In the genomic region with DNA sequence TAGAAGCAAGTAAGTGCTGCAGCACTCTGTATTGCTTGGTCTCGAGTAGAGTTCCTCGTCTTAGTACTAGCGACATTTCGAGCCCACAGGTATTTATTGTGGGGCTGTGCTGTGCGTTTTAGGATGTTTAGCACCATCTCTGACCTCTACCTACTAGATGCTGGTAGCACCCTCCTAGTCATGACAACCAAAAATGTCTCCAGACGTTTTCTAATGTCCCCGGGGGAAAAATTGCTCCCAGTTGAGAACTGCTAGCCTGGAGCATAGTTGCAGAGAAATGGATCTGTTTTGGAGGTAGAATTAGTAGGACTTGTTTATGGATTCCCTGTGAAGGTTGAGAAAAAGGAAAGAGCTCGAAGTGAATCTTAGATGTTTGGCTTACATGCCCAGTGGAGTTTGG, we compare ENCODE assay signal across 26 cellular contexts.
"Had no signal": no experiment of that assay in that cellular context is flagged by ENCODE, and none has a peak within 500 bp of the region (broad histone marks: within the 10 kb centered on the region; RNA-seq: fewer than 3 reads in every experiment).

No MANE protein-coding gene starts in this region.

- H3K9me3 ChIP-seq: SJSA1 had no signal

- H3K27me3 ChIP-seq: brain microvascular endothelial cell, cardiac muscle cell, SJSA1 had no signal

- H3K4me3 ChIP-seq: cardiac muscle cell, SJSA1 had no signal

- H3K27ac ChIP-seq: brain microvascular endothelial cell, cardiac muscle cell had no signal

- H3K36me3 Mint-ChIP-seq: activated CD8-positive, alpha-beta memory T cell treated with anti-CD3 and anti-CD28 coated beads, Interleukin-2, amount 10 ng/mL, durations not matched to agents 7 days and 5 days; activated naive CD4-positive, alpha-beta T cell treated with anti-CD3 and anti-CD28 coated beads, Interleukin-2, amount 50 U/mL, for 72 hours had no signal

- H3K9me3 Mint-ChIP-seq: activated naive CD4-positive, alpha-beta T cell treated with anti-CD3 and anti-CD28 coated beads, Interleukin-2, amount 50 U/mL, for 72 hours; activated naive CD8-positive, alpha-beta T cell treated with anti-CD3 and anti-CD28 coated beads, Interleukin-2, amount 50 U/mL, for 24 hours; activated T-cell treated with anti-CD3 and anti-CD28 coated beads, Interleukin-2, amount 50 U/mL, for 24 hours; activated T-helper 1 cell treated with anti-CD3 and anti-CD28 coated beads, Interleukin-12 subunit alpha, Interleukin-12 subunit beta, Interleukin-2, Interleukin-4 antibody, amounts not matched to agents 30 ng/mL and 10 ng/mL and 1 ng/mL, durations not matched to agents 14 hours and 24 hours and 36 hours; T-helper 1 cell treated with Interleukin-12 subunit alpha and Interleukin-12 subunit beta and Interleukin-4 antibody, amounts not matched to agents 30 μg/mL and 1 μg/mL, for 36 hours had no signal

- ATAC-seq: activated CD8-positive, alpha-beta memory T cell treated with anti-CD3 and anti-CD28 coated beads, Interleukin-2, amount 10 ng/mL, durations not matched to agents 7 days and 5 days; activated naive CD4-positive, alpha-beta T cell treated with anti-CD3 and anti-CD28 coated beads, Interleukin-2, amount 50 U/mL, for 72 hours; activated naive CD8-positive, alpha-beta T cell treated with anti-CD3 and anti-CD28 coated beads, Interleukin-2, amount 50 U/mL, for 24 hours; PC-3 had no signal

- H3K4me3 Mint-ChIP-seq: activated CD8-positive, alpha-beta memory T cell treated with anti-CD3 and anti-CD28 coated beads, Interleukin-2, amount 10 ng/mL, durations not matched to agents 7 days and 5 days; activated naive CD8-positive, alpha-beta T cell treated with anti-CD3 and anti-CD28 coated beads, Interleukin-2, amount 50 U/mL, for 24 hours; activated T-cell treated with anti-CD3 and anti-CD28 coated beads, Interleukin-2, amount 50 U/mL, for 24 hours; activated T-helper 1 cell treated with anti-CD3 and anti-CD28 coated beads, Interleukin-12 subunit alpha, Interleukin-12 subunit beta, Interleukin-2, Interleukin-4 antibody, amounts not matched to agents 30 ng/mL and 10 ng/mL and 1 ng/mL, durations not matched to agents 14 hours and 24 hours and 36 hours; T-helper 1 cell treated with Interleukin-12 subunit alpha and Interleukin-12 subunit beta and Interleukin-4 antibody, amounts not matched to agents 30 μg/mL and 1 μg/mL, for 36 hours had no signal

- H3K27ac Mint-ChIP-seq: activated CD8-positive, alpha-beta memory T cell treated with anti-CD3 and anti-CD28 coated beads, Interleukin-2, amount 10 ng/mL, durations not matched to agents 7 days and 5 days; activated naive CD4-positive, alpha-beta T cell treated with anti-CD3 and anti-CD28 coated beads, Interleukin-2, amount 50 U/mL, for 72 hours; activated naive CD8-positive, alpha-beta T cell treated with anti-CD3 and anti-CD28 coated beads, Interleukin-2, amount 50 U/mL, for 24 hours; activated T-cell treated with anti-CD3 and anti-CD28 coated beads, Interleukin-2, amount 50 U/mL, for 24 hours; activated T-helper 1 cell treated with anti-CD3 and anti-CD28 coated beads, Interleukin-12 subunit alpha, Interleukin-12 subunit beta, Interleukin-2, Interleukin-4 antibody, amounts not matched to agents 30 ng/mL and 10 ng/mL and 1 ng/mL, durations not matched to agents 14 hours and 24 hours and 36 hours; T-helper 1 cell treated with Interleukin-12 subunit alpha and Interleukin-12 subunit beta and Interleukin-4 antibody, amounts not matched to agents 30 μg/mL and 1 μg/mL, for 36 hours had no signal

- H3K27me3 Mint-ChIP-seq: activated CD8-positive, alpha-beta memory T cell treated with anti-CD3 and anti-CD28 coated beads, Interleukin-2, amount 10 ng/mL, durations not matched to agents 7 days and 5 days had no signal

- DNase-seq: activated CD4-positive, alpha-beta T cell treated with anti-CD3 and anti-CD28 coated beads for 48 hours; activated CD4-positive, alpha-beta T cell treated with anti-CD3 and anti-CD28 coated beads, Interleukin-2, amount 50 U/mL, for 4 hours; activated CD4-positive, CD25-positive, alpha-beta regulatory T cell treated with anti-CD3 and anti-CD28 coated beads, Interleukin-2, amount 50 U/mL, for 72 hours; activated CD8-positive, alpha-beta memory T cell treated with anti-CD3 and anti-CD28 coated beads, Interleukin-2, amount 10 ng/mL, durations not matched to agents 7 days and 5 days; activated effector memory CD4-positive, alpha-beta T cell treated with Interleukin-2 at 50 U/mL for 16 hours; activated naive CD4-positive, alpha-beta T cell treated with Interleukin-2 at 50 U/mL for 16 hours; activated naive CD8-positive, alpha-beta T cell treated with anti-CD3 and anti-CD28 coated beads, Interleukin-2, amount 50 U/mL, for 24 hours; activated T-cell treated with anti-CD3 and anti-CD28 coated beads, Interleukin-2, amount 50 U/mL, for 24 hours; amygdala; brain microvascular endothelial cell; Kasumi-1; KBM-7; NCI-H1092; NCI-H1417; NCI-H1930; NCI-H2171; NCI-H2227 treated with DMSO at 0.1 percent for 48 hours; NCI-H526; NK-92 treated with Interleukin-12 subunit alpha and Interleukin-12 subunit beta, amount 100 ng/mL, for 24 hours; PC-3; SHP77 had no signal

- H3K36me3 ChIP-seq: brain microvascular endothelial cell, cardiac muscle cell, SJSA1 had no signal

- H3K4me1 Mint-ChIP-seq: activated CD8-positive, alpha-beta memory T cell treated with anti-CD3 and anti-CD28 coated beads, Interleukin-2, amount 10 ng/mL, durations not matched to agents 7 days and 5 days; activated naive CD8-positive, alpha-beta T cell treated with anti-CD3 and anti-CD28 coated beads, Interleukin-2, amount 50 U/mL, for 24 hours had no signal
